Comparison of ENCODE assay signal across 8 cellular contexts in the genomic region with DNA sequence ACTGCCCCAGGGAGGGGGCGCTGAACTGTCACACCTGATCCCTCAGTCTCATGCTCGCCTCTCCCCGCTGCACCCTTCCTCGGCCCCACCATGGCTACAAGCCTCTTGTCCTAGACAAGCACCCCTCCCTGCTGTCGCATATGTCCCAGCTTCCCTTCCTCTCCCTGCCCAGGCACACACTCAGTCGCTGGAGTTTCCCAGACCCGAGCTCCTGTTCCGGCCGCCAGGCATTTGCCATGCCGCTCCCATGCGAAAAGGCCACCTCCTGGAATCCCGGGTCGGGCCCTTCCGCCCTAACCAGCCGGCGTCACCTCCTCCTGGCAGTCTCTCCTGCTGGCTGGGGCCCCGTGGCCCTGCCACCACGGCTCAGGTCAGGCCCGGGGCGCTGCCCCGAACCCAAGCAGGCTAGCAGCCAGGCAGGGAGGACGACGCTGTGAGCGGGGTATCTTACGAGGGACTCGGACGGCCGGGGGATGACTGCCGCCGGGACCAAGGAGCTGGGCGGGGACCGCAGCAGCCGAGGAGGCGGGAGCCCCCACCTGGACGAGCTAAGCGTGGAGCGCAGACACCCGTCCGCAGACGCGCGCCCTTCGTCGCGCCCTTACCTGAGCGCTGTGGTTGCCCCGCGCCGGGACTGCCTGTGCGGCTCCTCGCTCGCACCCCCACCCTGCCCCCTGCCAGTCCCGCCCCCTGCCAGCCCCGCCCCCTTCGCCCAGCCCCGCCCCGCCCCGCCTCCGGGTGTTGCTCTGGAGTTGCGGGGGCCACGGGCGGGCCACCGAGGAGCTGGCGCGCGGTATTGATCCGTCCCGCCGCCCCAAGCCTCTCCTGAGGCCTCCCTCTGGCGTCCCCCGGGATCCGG. TPM values are rescaled to one million over a fixed set of nuclear protein-coding genes. Genes with fewer than 3 reads are reported as not detected.
DNase-seq lines count a peak whose midpoint lies in the region; ATAC-seq, FAIRE-seq and TF ChIP-seq lines count a peak whose summit lies in the region.

A gene with protein sequence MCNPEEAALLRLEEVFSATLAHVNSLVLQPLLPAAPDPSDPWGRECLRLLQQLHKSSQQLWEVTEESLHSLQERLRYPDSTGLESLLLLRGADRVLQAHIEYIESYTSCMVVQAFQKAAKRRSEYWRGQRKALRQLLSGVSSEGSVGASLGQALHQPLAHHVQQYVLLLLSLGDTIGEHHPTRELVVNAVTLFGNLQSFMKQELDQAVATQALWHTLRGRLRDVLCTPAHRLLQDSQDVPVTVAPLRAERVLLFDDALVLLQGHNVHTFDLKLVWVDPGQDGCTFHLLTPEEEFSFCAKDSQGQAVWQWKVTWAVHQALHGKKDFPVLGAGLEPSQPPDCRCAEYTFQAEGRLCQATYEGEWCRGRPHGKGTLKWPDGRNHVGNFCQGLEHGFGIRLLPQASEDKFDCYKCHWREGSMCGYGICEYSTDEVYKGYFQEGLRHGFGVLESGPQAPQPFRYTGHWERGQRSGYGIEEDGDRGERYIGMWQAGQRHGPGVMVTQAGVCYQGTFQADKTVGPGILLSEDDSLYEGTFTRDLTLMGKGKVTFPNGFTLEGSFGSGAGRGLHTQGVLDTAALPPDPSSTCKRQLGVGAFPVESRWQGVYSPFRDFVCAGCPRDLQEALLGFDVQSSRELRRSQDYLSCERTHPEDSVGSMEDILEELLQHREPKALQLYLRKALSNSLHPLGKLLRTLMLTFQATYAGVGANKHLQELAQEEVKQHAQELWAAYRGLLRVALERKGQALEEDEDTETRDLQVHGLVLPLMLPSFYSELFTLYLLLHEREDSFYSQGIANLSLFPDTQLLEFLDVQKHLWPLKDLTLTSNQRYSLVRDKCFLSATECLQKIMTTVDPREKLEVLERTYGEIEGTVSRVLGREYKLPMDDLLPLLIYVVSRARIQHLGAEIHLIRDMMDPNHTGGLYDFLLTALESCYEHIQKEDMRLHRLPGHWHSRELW (minus strand): TSS at position 642 of the 859 bp plus-strand sequence. CDS start 4,239 bp downstream, outside the sequence.

- H3K56ac ChIP-seq in H1 (replicated peaks; ENCODE audit: insufficient read length, low read depth, low read length) = peak within 1 kb of the TSS; percentile 17

- no peak within 1 kb of the TSS for H4K5ac ChIP-seq in H1 (ENCODE audit: insufficient read length, low read depth, low read length)

- intact Hi-C loops in CD8-positive, alpha-beta T cell (cut with DNase I, micrococcal nuclease) = loop anchor here (2.0 to 5.0 kb wide), 3 partner anchors 61 to 294 kb away; no protein-coding TSS in a partner anchor

- no peak for TF ChIP-seq CTCF in CD8-positive, alpha-beta T cell (IDR thresholded peaks at IDR 0.05)
- no peak for TF ChIP-seq CTCF in KMS-11 (conservative IDR thresholded peaks at IDR 0.05; ENCODE audit: low read depth, low read length)
- no peak for TF ChIP-seq CTCF in H1 (IDR thresholded peaks at IDR 0.05; ENCODE audit: control extremely low read depth in 1 of 3, insufficient read depth in 1 of 3, low read depth in 1 of 3, low read length in 3 of 3)

- peaks cover 55% of the 10 kb centered on the region for H3K4me1 ChIP-seq in CD8-positive, alpha-beta T cell (ENCODE audit: insufficient read depth, low read length)
- H3K4me1 ChIP-seq in KMS-11 (ENCODE audit: low read depth, poor library complexity, severe bottlenecking) (no peaks in the 10 kb centered on the region), H1 (replicated peaks in 1 of 4; ENCODE audit: control insufficient read depth in 3 of 4, insufficient read depth in 4 of 4, low read length in 3 of 4) (peaks cover 0 to 24% (median 19%) of the 10 kb centered on the region in 4 experiments; a peak in 6 of 7 replicates), mucosa of rectum (ENCODE audit: control insufficient read depth in 2 of 2, insufficient read depth in 2 of 2, low read length in 2 of 2) (peaks cover 36 to 38% of the 10 kb centered on the region in 2 donors)

- no peak within 1 kb of the TSS for H2BK120ac ChIP-seq in H1 (replicated peaks; ENCODE audit: low read depth, low read length)

- H3K79me1 ChIP-seq in H1 (ENCODE audit: low read depth, low read length) = no peaks in the 10 kb centered on the region

- peak; percentile 83 for ATAC-seq in CD8-positive, alpha-beta T cell
- no peak for ATAC-seq in HG03196 (IDR thresholded peaks at IDR 0.05; ENCODE audit: unreplicated experiment)
- ATAC-seq in GM21381 (IDR thresholded peaks at IDR 0.05; ENCODE audit: unreplicated experiment) = no peak

- peak within 1 kb of the TSS; percentile 82 for H4K8ac ChIP-seq in H1 (ENCODE audit: extremely low read depth, insufficient read depth, low read length)

- TF ChIP-seq POLR2A in H1 (IDR thresholded peaks at IDR 0.05; ENCODE audit: control extremely low read depth in 1 of 2, low read depth in 2 of 2, low read length in 2 of 2) = no peak

- H3K9me3 Mint-ChIP-seq in CD8-positive, alpha-beta T cell = no peaks in the 10 kb centered on the region

- no peaks in the 10 kb centered on the region for H3K9me3 ChIP-seq in CD8-positive, alpha-beta T cell (ENCODE audit: low read length)
- H3K9me3 ChIP-seq in H1 (ENCODE audit: insufficient read depth in 2 of 2, low read depth in 1 of 2, low read length in 1 of 2) = no peaks in the 10 kb centered on the region
- no peaks in the 10 kb centered on the region for H3K9me3 ChIP-seq in mucosa of rectum (ENCODE audit: control insufficient read depth in 2 of 2, low read length in 2 of 2)

- WGBS in H1 (ENCODE audit: extremely low coverage in 1 of 2, insufficient coverage in 1 of 2, insufficient read length in 1 of 2, insufficient replicate concordance in 2 of 2, low coverage in 1 of 2, low lambda C conversion rate in 2 of 2, missing lambda C conversion rate in 1 of 2), 2 experiments = 5% methylated on average over 36 of the region's 72 CpGs; no CpG with 5 or more reads in 1 of the 2 experiments

- H3K23me2 ChIP-seq in H1 (ENCODE audit: low read depth, low read length) = peaks cover 6% of the 10 kb centered on the region; the same call in 1 of the 2 replicates

- H3K36me3 ChIP-seq in CD8-positive, alpha-beta T cell (ENCODE audit: insufficient read depth, low read length) = no peaks in the 10 kb centered on the region
- H3K36me3 ChIP-seq in KMS-11 (ENCODE audit: insufficient read depth) = no peaks in the 10 kb centered on the region
- H3K36me3 ChIP-seq in H1 (ENCODE audit: control insufficient read depth in 2 of 4, insufficient read depth in 4 of 4, low read length in 3 of 4) = no peaks in the 10 kb centered on the region
- H3K36me3 ChIP-seq in mucosa of rectum (ENCODE audit: control insufficient read depth in 2 of 2, insufficient read depth in 2 of 2, low read length in 2 of 2) = peaks cover 2 to 3% of the 10 kb centered on the region in 2 donors

- H4K20me1 ChIP-seq in KMS-11 (ENCODE audit: insufficient read depth) = no peaks in the 10 kb centered on the region
- peaks cover 0 to 8% of the 10 kb centered on the region in 2 experiments for H4K20me1 ChIP-seq in H1 (replicated peaks in 1 of 2; ENCODE audit: control insufficient read depth in 1 of 2, insufficient read depth in 2 of 2, low read length in 2 of 2)

- TF ChIP-seq RAD21 in H1 (IDR thresholded peaks at IDR 0.05 in 1 of 2, conservative IDR thresholded peaks at IDR 0.05 in 1 of 2; ENCODE audit: low read depth in 2 of 2, low read length in 2 of 2) = no peak

- H3K4me2 ChIP-seq in KMS-11 (peak within 1 kb of the TSS; percentile 63), H1 (ENCODE audit: insufficient read depth in 1 of 2, low read depth in 2 of 2, low read length in 2 of 2) (peak within 1 kb of the TSS; percentile 86 to 94)

- H3K23ac ChIP-seq in H1 (ENCODE audit: insufficient read length) = no peak within 1 kb of the TSS

- peak within 1 kb of the TSS; percentile 35; the same call in 1 of the 2 replicates for H2BK5ac ChIP-seq in H1 (ENCODE audit: low read depth, low read length)

- no peaks in the 10 kb centered on the region for H3K36me3 Mint-ChIP-seq in CD8-positive, alpha-beta T cell

- FAIRE-seq in H1 (lab: Jason Lieb, UNC) = no peak

- no peaks in the 10 kb centered on the region for H3K27me3 Mint-ChIP-seq in CD8-positive, alpha-beta T cell (ENCODE audit: low read depth)

- H3K4ac ChIP-seq in H1 (replicated peaks; ENCODE audit: insufficient read length, low read depth, low read length) = no peak within 1 kb of the TSS

- no peak within 1 kb of the TSS for H3K14ac ChIP-seq in H1 (ENCODE audit: insufficient read length)

- peak within 1 kb of the TSS; percentile 87 for H3K18ac ChIP-seq in H1 (ENCODE audit: extremely low read depth, low read length)

- POLR2A ChIA-PET in CD8-positive, alpha-beta T cell (lab: Charles Lee) = interaction anchor here (0.6 kb wide), 1 partner anchor 413 kb away, joined by 4 read pairs; no protein-coding TSS in a partner anchor
- POLR2A ChIA-PET in H1 (lab: Charles Lee; ENCODE audit: partially characterized antibody) = interaction anchor here (0.6 to 1.6 kb wide), 6 partner anchors 9 to 345 kb away, joined by 3 to 6 read pairs (median 4); no protein-coding TSS in a partner anchor

- peak within 1 kb of the TSS; percentile 76 for H3K4me3 ChIP-seq in CD8-positive, alpha-beta T cell (ENCODE audit: low read depth, low read length)
- H3K4me3 ChIP-seq in KMS-11 (IDR thresholded peaks at IDR 0.05; ENCODE audit: insufficient read depth, low read depth, low read length) (no peak within 1 kb of the TSS), H1 (ENCODE audit: extremely low read depth in 1 of 4, insufficient read depth in 2 of 4, low read depth in 3 of 4, low read length in 4 of 4) (peak within 1 kb of the TSS; percentile 48 to 62 (median 58)), mucosa of rectum (ENCODE audit: low read length in 2 of 2) (peak within 1 kb of the TSS; percentile 80 to 90)

- no peak within 1 kb of the TSS; the same call in 1 of the 2 replicates for H2BK12ac ChIP-seq in H1 (ENCODE audit: low read depth, low read length)

- H3K4me3 Mint-ChIP-seq in CD8-positive, alpha-beta T cell = peak within 1 kb of the TSS; percentile 89

- H2AFZ ChIP-seq in KMS-11 (ENCODE audit: low read depth) = peak within 1 kb of the TSS; percentile 67
- peak within 1 kb of the TSS; percentile 52; the same call in 1 of the 2 replicates for H2AFZ ChIP-seq in H1 (ENCODE audit: low read length)

- no peaks in the 10 kb centered on the region for H3K79me2 ChIP-seq in KMS-11 (ENCODE audit: insufficient read depth, low read depth)
- H3K79me2 ChIP-seq in H1 (ENCODE audit: control insufficient read depth in 1 of 2, insufficient read depth in 2 of 2, low read length in 2 of 2) = no peaks in the 10 kb centered on the region

- no peak for TF ChIP-seq EP300 in H1 (IDR thresholded peaks at IDR 0.05; ENCODE audit: borderline replicate concordance in 1 of 2, low read depth in 2 of 2, low read length in 2 of 2)

- CTCF ChIA-PET in CD8-positive, alpha-beta T cell (lab: Charles Lee) = interaction anchor here (0.9 to 1.3 kb wide), 2 partner anchors 471 to 631 kb away, joined by 3 read pairs; no protein-coding TSS in a partner anchor
- CTCF ChIA-PET in H1 (lab: Charles Lee; ENCODE audit: partially characterized antibody) = interaction anchor here (0.5 to 7.2 kb wide), 15 partner anchors 9 to 232 kb away, joined by 3 to 64 read pairs (median 4); no protein-coding TSS in a partner anchor

- no peak within 1 kb of the TSS for H3K9ac ChIP-seq in KMS-11
- peak within 1 kb of the TSS in 1 of 4 experiments; percentile 29; a peak in 1 of 7 replicates for H3K9ac ChIP-seq in H1 (replicated peaks in 1 of 4; ENCODE audit: extremely low read depth in 1 of 4, low read depth in 3 of 4, low read length in 3 of 4)
- H3K9ac ChIP-seq in mucosa of rectum (ENCODE audit: low read depth in 1 of 2, low read length in 2 of 2) = peak within 1 kb of the TSS; percentile 91 to 94

- H3K27ac ChIP-seq in CD8-positive, alpha-beta T cell (ENCODE audit: low read depth, low read length) = peak within 1 kb of the TSS; percentile 21
- no peak within 1 kb of the TSS for H3K27ac ChIP-seq in KMS-11
- no peak within 1 kb of the TSS for H3K27ac ChIP-seq in H1 (ENCODE audit: low read depth, low read length)
- peak within 1 kb of the TSS; percentile 88 to 93 for H3K27ac ChIP-seq in mucosa of rectum (ENCODE audit: low read depth in 2 of 2, low read length in 2 of 2)

- peak within 1 kb of the TSS; percentile 85 for H3K27ac Mint-ChIP-seq in CD8-positive, alpha-beta T cell

- H3K27me3 ChIP-seq in CD8-positive, alpha-beta T cell (ENCODE audit: insufficient read depth, low read length) = no peaks in the 10 kb centered on the region
- H3K27me3 ChIP-seq in KMS-11 (ENCODE audit: insufficient read depth, low read depth) = no peaks in the 10 kb centered on the region; the same call in 1 of the 2 replicates
- peaks cover 2 to 31% (median 19%) of the 10 kb centered on the region in 4 experiments for H3K27me3 ChIP-seq in H1 (replicated peaks in 1 of 4; ENCODE audit: control insufficient read depth in 3 of 4, extremely low read depth in 1 of 4, insufficient read depth in 3 of 4, low read length in 3 of 4)
- H3K27me3 ChIP-seq in mucosa of rectum (ENCODE audit: control insufficient read depth in 2 of 2, insufficient read depth in 2 of 2, low read length in 2 of 2) = no peaks in the 10 kb centered on the region

- H2AK5ac ChIP-seq in H1 (ENCODE audit: low read depth, low read length) = no peak within 1 kb of the TSS

- peaks cover 48% of the 10 kb centered on the region for H3K4me1 Mint-ChIP-seq in CD8-positive, alpha-beta T cell (ENCODE audit: low read depth)

- peak within 1 kb of the TSS; percentile 26 for H4K91ac ChIP-seq in H1 (replicated peaks; ENCODE audit: insufficient read length, low read length)

- no peak within 1 kb of the TSS for H2BK20ac ChIP-seq in H1 (ENCODE audit: low read length)

- peak within 1 kb of the TSS; percentile 46; the same call in 1 of the 2 replicates for H2BK15ac ChIP-seq in H1 (ENCODE audit: low read length)

- DNase-seq in CD8-positive, alpha-beta T cell = peak; percentile 50 to 84 (median 67)
- peak; percentile 35 to 60 for DNase-seq in activated CD8-positive, alpha-beta memory T cell treated with anti-CD3 and anti-CD28 coated beads for 1 hour (ENCODE audit: extremely low read depth in 1 of 2, low read depth in 1 of 2)
- peak in 1 of 2 experiments; percentile 84 for DNase-seq in H1 (ENCODE audit: low read depth in 1 of 2, low spot score in 2 of 2)
- DNase-seq in stimulated activated CD8-positive, alpha-beta memory T cell treated with anti-CD3 and anti-CD28 coated beads, Interleukin-7, amount 100 ng/mL, for 4 hours (ENCODE audit: low read depth in 2 of 2) = peak; percentile 22 to 56

RNA-seq across cellular contexts. Expression of the gene that starts here (rescaled TPM):
- total RNA-seq in CD8-positive, alpha-beta T cell = 1 to 10 TPM; 6.8 to 7.5 TPM
- 4.3 and 4.8 TPM in 2 replicates for total RNA-seq in H1 (2021; fragmentation: NEBNext Ultra II Directional; extraction: Animal tissue kit (Norgen Biotek cat#: 25700))
- polyA plus RNA-seq in H1 (2011; rRNA removed) = 5.4 and 7.5 TPM in 2 replicates
- polyA plus RNA-seq in H1 (2011; cell fraction: cytosol; rRNA removed) = 10.1 TPM
- polyA plus RNA-seq in H1 (2011; cell fraction: nucleus; rRNA removed) = 65.0 TPM
- 8.7 to 10.9 TPM (median 9.6 TPM) in 4 replicates for polyA plus RNA-seq in H1 (2012, experiment 1 of 2)
- 4.1 TPM for polyA plus RNA-seq in H1 (2012, experiment 2 of 2)
- 2.3 TPM for polyA plus RNA-seq in H1 (2013, experiment 1 of 2)
- polyA plus RNA-seq in H1 (2013, experiment 2 of 2) = 2.0 TPM
- polyA minus RNA-seq in H1 (2011; rRNA and poly(A)+ RNA removed) = 4.5 and 6.8 TPM in 2 replicates
- 4.6 TPM for polyA minus RNA-seq in H1 (2011; cell fraction: cytosol; rRNA and poly(A)+ RNA removed)
- polyA minus RNA-seq in H1 (2011; cell fraction: nucleus; rRNA and poly(A)+ RNA removed) = 13.9 TPM

Comparison
In these comparisons a context has a peak if more than half of its experiments do, and no peak if none do; other contexts are left out.
1. H3K27ac ChIP-seq: peak in CD8-positive, alpha-beta T cell (single experiment) and mucosa of rectum (2 of 2); none in KMS-11 (single experiment) and H1 (single experiment).